ENCODE assay signal across 8 cellular contexts in the genomic region with DNA sequence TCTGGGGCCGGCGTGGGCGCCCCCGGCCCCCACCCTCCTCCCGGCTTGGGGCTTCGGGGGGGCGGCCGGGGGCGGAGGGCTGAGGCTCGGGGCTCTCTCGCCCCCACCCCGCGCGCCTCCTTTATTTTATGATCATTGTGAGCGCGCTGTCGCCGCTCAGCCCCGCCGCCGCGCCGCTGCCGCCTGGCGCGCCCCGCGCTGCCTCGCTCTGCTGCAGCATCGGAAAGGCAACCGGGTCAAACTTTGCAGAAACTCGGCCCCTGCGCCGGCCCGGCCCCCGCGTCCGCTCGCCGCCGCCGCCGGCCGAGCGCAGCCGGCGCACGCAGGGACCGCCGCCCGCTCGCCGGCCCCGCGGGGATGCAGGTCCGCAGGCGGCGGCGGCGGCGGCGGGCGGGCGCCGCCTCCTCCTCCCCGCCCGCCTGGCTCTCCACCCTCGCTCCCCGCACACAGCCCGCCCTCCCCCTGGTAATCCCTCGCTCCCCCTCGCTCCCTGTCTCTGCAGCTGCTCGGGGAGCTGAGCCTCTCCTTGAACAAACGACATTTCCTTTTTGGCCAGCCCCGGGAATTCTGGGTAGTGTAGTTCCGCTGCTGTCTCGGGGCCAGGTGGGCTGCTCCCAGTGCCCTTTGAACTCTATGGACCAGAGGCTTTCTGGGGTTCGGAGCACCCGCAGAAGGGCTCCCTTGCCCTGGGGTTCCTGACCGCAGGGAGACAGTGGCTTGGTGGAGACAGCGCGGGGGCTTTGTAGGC. TPM values are rescaled to one million over a fixed set of nuclear protein-coding genes. Genes with fewer than 3 reads are reported as not detected.
A peak's percentile ranks its signal among the peaks of the same experiment; 100 is the strongest.
DNase-seq lines count a peak whose midpoint lies in the region; ATAC-seq and TF ChIP-seq lines count a peak whose summit lies in the region.

No MANE protein-coding gene starts in this region.

- POLR2A ChIA-PET in activated naive CD8-positive, alpha-beta T cell treated with anti-CD3 and anti-CD28 coated beads, Interleukin-2, amount 10 ng/mL, durations not matched to agents 7 days and 5 days (lab: Charles Lee), result interaction anchor here (0.5 to 3.1 kb wide), 12 partner anchors 10 to 173 kb away, joined by 3 to 43 read pairs (median 8); a partner anchor contains a TSS

- peak overlapping the region; percentile 58 for H3K27ac ChIP-seq in upper lobe of right lung

- peak; percentile 44 for ATAC-seq in activated naive CD8-positive, alpha-beta T cell treated with anti-CD3 and anti-CD28 coated beads, Interleukin-2, amount 10 ng/mL, durations not matched to agents 7 days and 5 days (ENCODE audit: low read depth)
- ATAC-seq in omental fat pad (ENCODE audit: low FRiP score) (peak; percentile 82), upper lobe of right lung (peak; percentile 67)

- peaks cover 23% of the 10 kb centered on the region for H3K4me1 Mint-ChIP-seq in activated naive CD8-positive, alpha-beta T cell treated with anti-CD3 and anti-CD28 coated beads, Interleukin-2, amount 10 ng/mL, durations not matched to agents 7 days and 5 days

- peaks cover 18% of the 10 kb centered on the region for H3K27me3 Mint-ChIP-seq in activated naive CD8-positive, alpha-beta T cell treated with anti-CD3 and anti-CD28 coated beads, Interleukin-2, amount 10 ng/mL, durations not matched to agents 7 days and 5 days

- TF ChIP-seq CTCF in omental fat pad (IDR thresholded peaks at IDR 0.05) (no peak), upper lobe of right lung (IDR thresholded peaks at IDR 0.05) (no peak)

- peak; percentile 53 for DNase-seq in NK-92 treated with Interleukin-12 subunit alpha and Interleukin-12 subunit beta, amount 100 ng/mL, for 24 hours (lab: John Stamatoyannopoulos, UW)
- DNase-seq in NK-92 (lab: John Stamatoyannopoulos, UW; ENCODE audit: unreplicated experiment) (no peak), NCI-H1092 (lab: John Stamatoyannopoulos, UW) (peak; percentile 79), SKM-1 treated with dmso at 0.1 percent for 144 hours (lab: John Stamatoyannopoulos, UW; ENCODE audit: unreplicated experiment) (peak; percentile 80), head of caudate nucleus (peak; percentile 76 to 97 (median 91)), omental fat pad (ENCODE audit: low spot score) (no peak), upper lobe of right lung (peak; percentile 87)
- DNase-seq in activated naive CD8-positive, alpha-beta T cell treated with anti-CD3 and anti-CD28 coated beads, Interleukin-2, amount 10 ng/mL, durations not matched to agents 7 days and 5 days, result peak; percentile 71

- peak overlapping the region; percentile 67 for H3K4me3 ChIP-seq in upper lobe of right lung

- peak overlapping the region; percentile 93 for H3K27ac Mint-ChIP-seq in activated naive CD8-positive, alpha-beta T cell treated with anti-CD3 and anti-CD28 coated beads, Interleukin-2, amount 10 ng/mL, durations not matched to agents 7 days and 5 days

- H3K4me3 Mint-ChIP-seq in activated naive CD8-positive, alpha-beta T cell treated with anti-CD3 and anti-CD28 coated beads, Interleukin-2, amount 10 ng/mL, durations not matched to agents 7 days and 5 days, result peak overlapping the region; percentile 83

- no peaks in the 10 kb centered on the region for H3K36me3 ChIP-seq in upper lobe of right lung

- H3K4me1 ChIP-seq in upper lobe of right lung, result peaks cover 6% of the 10 kb centered on the region

- H3K9me3 Mint-ChIP-seq in activated naive CD8-positive, alpha-beta T cell treated with anti-CD3 and anti-CD28 coated beads, Interleukin-2, amount 10 ng/mL, durations not matched to agents 7 days and 5 days, result no peaks in the 10 kb centered on the region

- H3K36me3 Mint-ChIP-seq in activated naive CD8-positive, alpha-beta T cell treated with anti-CD3 and anti-CD28 coated beads, Interleukin-2, amount 10 ng/mL, durations not matched to agents 7 days and 5 days, result peaks cover 35% of the 10 kb centered on the region

- peaks cover 20% of the 10 kb centered on the region for H3K27me3 ChIP-seq in upper lobe of right lung

- intact Hi-C loops in head of caudate nucleus (cut with DNase I), result no loop called here
- intact Hi-C loops in upper lobe of right lung (cut with DNase I), result no loop called here

- no peaks in the 10 kb centered on the region for H3K9me3 ChIP-seq in upper lobe of right lung

RNA-seq across cellular contexts. Expression of a gene that starts 1.5 kb away (rescaled TPM):
- 100 to 1,000 TPM; 102 to 104 TPM for total RNA-seq in activated naive CD8-positive, alpha-beta T cell treated with anti-CD3 and anti-CD28 coated beads, Interleukin-2, amount 10 ng/mL, durations not matched to agents 7 days and 5 days
- total RNA-seq in omental fat pad, result 1 to 10 TPM; 1.9 to 9.9 (median 5.5) TPM
- 14.8 TPM for total RNA-seq in upper lobe of right lung

RNA-seq across cellular contexts. Expression of a gene that starts 11.7 kb away (rescaled TPM):
- total RNA-seq in activated naive CD8-positive, alpha-beta T cell treated with anti-CD3 and anti-CD28 coated beads, Interleukin-2, amount 10 ng/mL, durations not matched to agents 7 days and 5 days, result under 1 TPM; 0.42 to 0.65 TPM
- total RNA-seq in omental fat pad (10 to 100 TPM in 1 of 4 donors, 1 to 10 TPM in 3; 3.8 to 14.0 (median 6.5) TPM), upper lobe of right lung (1.5 TPM)

Comparison
In these comparisons a context has a peak if more than half of its experiments do, and no peak if none do; other contexts are left out.
1. DNase-seq: peak in NK-92 treated with Interleukin-12 subunit alpha and Interleukin-12 subunit beta, amount 100 ng/mL, for 24 hours (single experiment), NCI-H1092 (single experiment), SKM-1 treated with dmso at 0.1 percent for 144 hours (single experiment), activated naive CD8-positive, alpha-beta T cell treated with anti-CD3 and anti-CD28 coated beads, Interleukin-2, amount 10 ng/mL, durations not matched to agents 7 days and 5 days (single experiment), head of caudate nucleus (42 of 42) and upper lobe of right lung (single experiment); none in NK-92 (single experiment) and omental fat pad (single experiment).
2. Peak in every context shown above with its lines, with median percentiles within 50 percentile points of each other: ATAC-seq.